35 cellular contexts compared by ENCODE assay signal in genomic region chr14:32343926-32344430, GRCh38. TPM values are rescaled to one million over a fixed set of nuclear protein-coding genes. Genes with fewer than 3 reads are reported as not detected.
A peak's percentile ranks its signal among the peaks of the same experiment; 100 is the strongest.
DNase-seq lines count a peak whose midpoint lies in the region; ATAC-seq, FAIRE-seq and TF ChIP-seq lines count a peak whose summit lies in the region.
"Had no signal": no experiment of that assay in that cellular context is flagged by ENCODE, and none has a peak within 500 bp of the region (broad histone marks: within the 10 kb centered on the region; RNA-seq: fewer than 3 reads in every experiment).

No MANE protein-coding gene starts in this region.

- H3K4me1 ChIP-seq in breast epithelium (no peaks in the 10 kb centered on the region), H1 (replicated peaks in 1 of 4; ENCODE audit: control insufficient read depth in 3 of 4, insufficient read depth in 4 of 4, low read length in 3 of 4) (peaks cover 0 to 6% (median 3%) of the 10 kb centered on the region in 4 experiments; a peak in 3 of 7 replicates), keratinocyte (ENCODE audit: control insufficient read depth, extremely low read depth, insufficient read depth, low read length) (peaks cover 47% of the 10 kb centered on the region), H9 (ENCODE audit: insufficient read depth, low read length) (peaks cover 2% of the 10 kb centered on the region; the same call in 1 of the 2 replicates)
- H3K4me1 ChIP-seq: right atrium auricular region, SJSA1, spleen, tibial artery had no signal

- H2BK20ac ChIP-seq in H1 (ENCODE audit: low read length), result no peak overlapping the region
- no peak overlapping the region for H2BK20ac ChIP-seq in H9 (ENCODE audit: low read depth, low read length, poor library complexity, severe bottlenecking)

- H3K9me3 Mint-ChIP-seq in MCF 10A (ENCODE audit: unreplicated experiment), result no peaks in the 10 kb centered on the region
- H3K9me3 Mint-ChIP-seq in H9, result no peaks in the 10 kb centered on the region
- H3K9me3 Mint-ChIP-seq: activated B cell treated with CpG ODN at 0.5 μM for 24 hours; activated CD4-positive, alpha-beta T cell treated with anti-CD3 and anti-CD28 coated beads, Interleukin-2, amount 10 ng/mL, durations not matched to agents 7 days and 5 days; activated naive CD8-positive, alpha-beta T cell treated with anti-CD3 and anti-CD28 coated beads for 36 hours had no signal

- FAIRE-seq in H1 (lab: Jason Lieb, UNC) (no peak), keratinocyte (lab: Jason Lieb, UNC) (peak; percentile 98)
- FAIRE-seq: GM12892, RCC 7860 had no signal

- no peaks in the 10 kb centered on the region for H3K27me3 Mint-ChIP-seq in MCF 10A (ENCODE audit: insufficient read depth, unreplicated experiment)
- H3K27me3 Mint-ChIP-seq in H9 (ENCODE audit: low read depth), result no peaks in the 10 kb centered on the region
- H3K27me3 Mint-ChIP-seq: activated B cell treated with CpG ODN at 0.5 μM for 24 hours; activated CD4-positive, alpha-beta T cell treated with anti-CD3 and anti-CD28 coated beads, Interleukin-2, amount 10 ng/mL, durations not matched to agents 7 days and 5 days; activated naive CD8-positive, alpha-beta T cell treated with anti-CD3 and anti-CD28 coated beads for 36 hours; dendritic cell treated with granulocyte-macrophage colony-stimulating factor and Interleukin-4, amounts not matched to agents 40 ng/mL and 50 ng/mL, for 4 days had no signal

- no peak overlapping the region for H4K8ac ChIP-seq in H1 (ENCODE audit: extremely low read depth, insufficient read depth, low read length)
- H4K8ac ChIP-seq in H9 (replicated peaks; ENCODE audit: insufficient read length, low read depth, low read length), result no peak overlapping the region

- H2BK5ac ChIP-seq in H1 (ENCODE audit: low read depth, low read length), result no peak overlapping the region
- H2BK5ac ChIP-seq in H9 (ENCODE audit: insufficient read length, low read length), result no peak overlapping the region

- 94% methylated on average over 2 of the region's 2 CpGs; no CpG with 5 or more reads in 1 of the 2 experiments for WGBS in H1 (ENCODE audit: extremely low coverage in 1 of 2, insufficient coverage in 1 of 2, insufficient read length in 1 of 2, insufficient replicate concordance in 2 of 2, low coverage in 1 of 2, low lambda C conversion rate in 2 of 2, missing lambda C conversion rate in 1 of 2), 2 experiments
- no CpG with 5 or more reads among the region's 2 CpGs for WGBS in H9 (ENCODE audit: extremely low coverage, insufficient read length, low lambda C conversion rate)

- dilution Hi-C loops in keratinocyte (cut with MboI; ENCODE audit: extremely low pct_ligation_motif_present, low sequenced_read_pairs), result no loop called here

- TF ChIP-seq POLR2A in breast epithelium (IDR thresholded peaks at IDR 0.05), result no peak
- no peak for TF ChIP-seq POLR2A in H1 (IDR thresholded peaks at IDR 0.05; ENCODE audit: control extremely low read depth in 1 of 2, low read depth in 2 of 2, low read length in 2 of 2)

- no peak overlapping the region for H2AFZ ChIP-seq in H1 (ENCODE audit: low read length)
- H2AFZ ChIP-seq in keratinocyte (ENCODE audit: control insufficient read depth, low read length), result no peak overlapping the region
- no peak overlapping the region for H2AFZ ChIP-seq in H9 (ENCODE audit: low read length)
- H2AFZ ChIP-seq: parathyroid adenoma had no signal

- no TSS peak for BruUV-seq in MCF 10A (replicated peaks; lab: Mats Ljungman, UMichigan)

- H3K27me3 ChIP-seq in breast epithelium (no peaks in the 10 kb centered on the region), H1 (replicated peaks in 1 of 4; ENCODE audit: control insufficient read depth in 3 of 4, extremely low read depth in 1 of 4, insufficient read depth in 3 of 4, low read length in 3 of 4) (no peaks in the 10 kb centered on the region), keratinocyte (ENCODE audit: control insufficient read depth, extremely low read depth, insufficient read depth, low read length) (no peaks in the 10 kb centered on the region), H9 (ENCODE audit: insufficient read depth, low read length) (no peaks in the 10 kb centered on the region)
- H3K27me3 ChIP-seq: esophagus muscularis mucosa, right atrium auricular region, SJSA1, spleen, tibial artery had no signal

- no peak for TF ChIP-seq EP300 in H1 (IDR thresholded peaks at IDR 0.05; ENCODE audit: borderline replicate concordance in 1 of 2, low read depth in 2 of 2, low read length in 2 of 2)

- H3K56ac ChIP-seq in H1 (replicated peaks; ENCODE audit: insufficient read length, low read depth, low read length) (no peak overlapping the region), H9 (ENCODE audit: insufficient read length, low read depth, low read length) (no peak overlapping the region)

- H3K36me3 ChIP-seq in breast epithelium (no peaks in the 10 kb centered on the region), H1 (ENCODE audit: control insufficient read depth in 2 of 4, insufficient read depth in 4 of 4, low read length in 3 of 4) (no peaks in the 10 kb centered on the region), keratinocyte (ENCODE audit: control insufficient read depth in 2 of 2, extremely low read depth in 1 of 2, insufficient read depth in 2 of 2, low read length in 2 of 2) (no peaks in the 10 kb centered on the region)
- H3K36me3 ChIP-seq: esophagus muscularis mucosa, right atrium auricular region, SJSA1, spleen, tibial artery had no signal

- CTCF ChIA-PET in MCF 10A (lab: Yijun Ruan, JAX) (interaction anchor here (0.7 to 1.2 kb wide), 5 partner anchors 15 to 182 kb away, joined by 3 to 7 read pairs (median 4); partner anchors contain the start of gene AKAP6), H1 (lab: Charles Lee; ENCODE audit: partially characterized antibody) (interaction anchor here (0.5 to 0.6 kb wide), 2 partner anchors 420 to 993 kb away, joined by 3 read pairs; no protein-coding TSS in a partner anchor)

- no peak overlapping the region for H3K4ac ChIP-seq in H1 (replicated peaks; ENCODE audit: insufficient read length, low read depth, low read length)
- H3K4ac ChIP-seq in H9 (ENCODE audit: low read depth, low read length), result no peak overlapping the region

- H3K18ac ChIP-seq in H1 (ENCODE audit: extremely low read depth, low read length) (0 out of 2 replicates have a peak overlapping the region, but pooled peaks have one; percentile 38), H9 (ENCODE audit: insufficient read length, low read depth, low read length) (no peak overlapping the region)

- no peaks in the 10 kb centered on the region for H3K9me3 ChIP-seq in breast epithelium
- H3K9me3 ChIP-seq in H1 (ENCODE audit: insufficient read depth in 2 of 2, low read depth in 1 of 2, low read length in 1 of 2), result no peaks in the 10 kb centered on the region
- H3K9me3 ChIP-seq in keratinocyte (ENCODE audit: control insufficient read depth, low read depth, low read length), result no peaks in the 10 kb centered on the region
- H3K9me3 ChIP-seq in H9 (ENCODE audit: control insufficient read depth, low read depth, low read length), result no peaks in the 10 kb centered on the region
- H3K9me3 ChIP-seq: esophagus muscularis mucosa, right atrium auricular region, SJSA1, spleen, tibial artery had no signal

- H3K4me2 ChIP-seq in H1 (ENCODE audit: insufficient read depth in 1 of 2, low read depth in 2 of 2, low read length in 2 of 2) (no peak overlapping the region), keratinocyte (ENCODE audit: control insufficient read depth, extremely low read depth, insufficient read depth, low read depth, low read length) (peak overlapping the region; percentile 65), H9 (ENCODE audit: insufficient read depth, insufficient read length, low read length) (no peak overlapping the region)

- H3K14ac ChIP-seq in H1 (ENCODE audit: insufficient read length), result no peak overlapping the region
- no peak overlapping the region for H3K14ac ChIP-seq in H9 (ENCODE audit: insufficient read depth, low read length)

- H2AK5ac ChIP-seq in H1 (ENCODE audit: low read depth, low read length) (no peak overlapping the region), H9 (ENCODE audit: insufficient read length, low read length) (no peak overlapping the region)

- H2BK120ac ChIP-seq in H1 (replicated peaks; ENCODE audit: low read depth, low read length) (no peak overlapping the region), H9 (ENCODE audit: low read depth, low read length, poor library complexity, severe bottlenecking) (no peak overlapping the region)

- H3T11ph ChIP-seq in H9 (ENCODE audit: low read length), result no peak overlapping the region

- H3K36me3 Mint-ChIP-seq in MCF 10A (ENCODE audit: insufficient read depth, unreplicated experiment) (no peaks in the 10 kb centered on the region), H9 (ENCODE audit: insufficient read depth in 1 of 3, low read depth in 3 of 3) (no peaks in the 10 kb centered on the region)
- H3K36me3 Mint-ChIP-seq: activated naive CD8-positive, alpha-beta T cell treated with anti-CD3 and anti-CD28 coated beads for 36 hours; IgD-negative memory B cell had no signal

- no peak overlapping the region for H3K27ac ChIP-seq in breast epithelium
- no peak overlapping the region for H3K27ac ChIP-seq in H1 (ENCODE audit: low read depth, low read length)
- H3K27ac ChIP-seq in keratinocyte (ENCODE audit: control insufficient read depth, insufficient read depth, low read length), result peak overlapping the region; percentile 86
- no peak overlapping the region for H3K27ac ChIP-seq in H9 (ENCODE audit: insufficient read length, low read depth, low read length)
- H3K27ac ChIP-seq: esophagus muscularis mucosa, parathyroid adenoma, right atrium auricular region, SJSA1, spleen, tibial artery had no signal

- H4K20me1 ChIP-seq in H1 (replicated peaks in 1 of 2; ENCODE audit: control insufficient read depth in 1 of 2, insufficient read depth in 2 of 2, low read length in 2 of 2) (no peaks in the 10 kb centered on the region), keratinocyte (ENCODE audit: control insufficient read depth, extremely low read depth, insufficient read depth, low read length) (no peaks in the 10 kb centered on the region), H9 (ENCODE audit: control insufficient read depth, insufficient read depth, insufficient read length) (no peaks in the 10 kb centered on the region)

- H2BK15ac ChIP-seq in H1 (ENCODE audit: low read length) (no peak overlapping the region), H9 (ENCODE audit: low read depth, low read length) (no peak overlapping the region)

- H3K23me2 ChIP-seq in H1 (ENCODE audit: low read depth, low read length) (no peaks in the 10 kb centered on the region), H9 (ENCODE audit: insufficient read length, low read depth, low read length, poor library complexity, severe bottlenecking) (no peaks in the 10 kb centered on the region)

- no peak for ATAC-seq in GM18511 (IDR thresholded peaks at IDR 0.05; ENCODE audit: unreplicated experiment)

- H3K4me3 Mint-ChIP-seq in MCF 10A (ENCODE audit: unreplicated experiment), result no peak overlapping the region
- H3K4me3 Mint-ChIP-seq in H9, result no peak overlapping the region
- H3K4me3 Mint-ChIP-seq: activated B cell treated with CpG ODN at 0.5 μM for 24 hours; activated CD4-positive, alpha-beta T cell treated with anti-CD3 and anti-CD28 coated beads, Interleukin-2, amount 10 ng/mL, durations not matched to agents 7 days and 5 days; activated naive CD8-positive, alpha-beta T cell treated with anti-CD3 and anti-CD28 coated beads for 36 hours; dendritic cell treated with granulocyte-macrophage colony-stimulating factor and Interleukin-4, amounts not matched to agents 40 ng/mL and 50 ng/mL, for 4 days; IgD-negative memory B cell; immature natural killer cell; neural crest cell had no signal

- H3K79me2 ChIP-seq in H1 (ENCODE audit: control insufficient read depth in 1 of 2, insufficient read depth in 2 of 2, low read length in 2 of 2) (no peaks in the 10 kb centered on the region), keratinocyte (ENCODE audit: control insufficient read depth, insufficient read depth, low read length) (no peaks in the 10 kb centered on the region), H9 (ENCODE audit: insufficient read depth, low read length) (no peaks in the 10 kb centered on the region)
- H3K79me2 ChIP-seq: parathyroid adenoma had no signal

- H3K9ac ChIP-seq in H1 (replicated peaks in 1 of 4; ENCODE audit: extremely low read depth in 1 of 4, low read depth in 3 of 4, low read length in 3 of 4), result no peak overlapping the region
- peak overlapping the region; percentile 34 for H3K9ac ChIP-seq in keratinocyte (ENCODE audit: control insufficient read depth, extremely low read depth, insufficient read depth, low read length)
- H3K9ac ChIP-seq in H9 (ENCODE audit: extremely low read depth, insufficient read length, low read length), result no peak overlapping the region
- H3K9ac ChIP-seq: parathyroid adenoma had no signal

- TF ChIP-seq RAD21 in H1 (IDR thresholded peaks at IDR 0.05 in 1 of 2, conservative IDR thresholded peaks at IDR 0.05 in 1 of 2; ENCODE audit: low read depth in 2 of 2, low read length in 2 of 2), result no peak

- H2BK12ac ChIP-seq in H1 (ENCODE audit: low read depth, low read length), result no peak overlapping the region; the same call in 1 of the 2 replicates
- H2BK12ac ChIP-seq in H9 (ENCODE audit: insufficient read length, low read depth, low read length), result no peak overlapping the region

- no peaks in the 10 kb centered on the region for H3K79me1 ChIP-seq in H1 (ENCODE audit: low read depth, low read length)
- no peaks in the 10 kb centered on the region for H3K79me1 ChIP-seq in H9 (ENCODE audit: insufficient read depth, low read depth, low read length, poor library complexity, severe bottlenecking)

- H3K4me3 ChIP-seq in breast epithelium, result no peak overlapping the region
- no peak overlapping the region for H3K4me3 ChIP-seq in H1 (ENCODE audit: extremely low read depth in 1 of 4, insufficient read depth in 2 of 4, low read depth in 3 of 4, low read length in 4 of 4)
- no peak overlapping the region for H3K4me3 ChIP-seq in keratinocyte (ENCODE audit: control insufficient read depth in 2 of 3, extremely low read depth in 1 of 3, insufficient read depth in 2 of 3, low read depth in 1 of 3, low read length in 3 of 3)
- H3K4me3 ChIP-seq: esophagus muscularis mucosa, right atrium auricular region, SJSA1, spleen, tibial artery had no signal

- TF ChIP-seq CTCF in MCF 10A (IDR thresholded peaks at IDR 0.05; ENCODE audit: unreplicated experiment), result no peak
- TF ChIP-seq CTCF in breast epithelium (IDR thresholded peaks at IDR 0.05), result no peak
- TF ChIP-seq CTCF in H1 (IDR thresholded peaks at IDR 0.05; ENCODE audit: control extremely low read depth in 1 of 3, insufficient read depth in 1 of 3, low read depth in 1 of 3, low read length in 3 of 3), result no peak
- TF ChIP-seq CTCF in keratinocyte (optimal IDR thresholded peaks at IDR 0.05 in 1 of 3, IDR thresholded peaks at IDR 0.05 in 1 of 3, conservative IDR thresholded peaks at IDR 0.05 in 1 of 3; ENCODE audit: extremely low read depth in 1 of 3, insufficient read depth in 2 of 3, low read length in 3 of 3), result no peak
- no peak for TF ChIP-seq CTCF in H9 (conservative IDR thresholded peaks at IDR 0.05)

- peak; percentile 20 for DNase-seq in MCF 10A (ENCODE audit: unreplicated experiment)
- DNase-seq in breast epithelium (ENCODE audit: low spot score in 2 of 2), result no peak
- no peak for DNase-seq in H1 (ENCODE audit: low read depth in 1 of 2, low spot score in 2 of 2)
- peak; percentile 85 for DNase-seq in keratinocyte (ENCODE audit: low read depth, low spot score)
- DNase-seq in NCI-H1694 treated with DMSO at 0.1 percent for 48 hours (lab: John Stamatoyannopoulos, UW), result no peak
- no peak for DNase-seq in H9
- DNase-seq in SHP77 treated with DMSO at 0.1 percent for 48 hours (lab: John Stamatoyannopoulos, UW), result no peak
- DNase-seq: 8988T; activated B cell treated with CpG ODN at 0.5 μM for 24 hours; activated CD4-positive, alpha-beta T cell treated with anti-CD3 and anti-CD28 coated beads, Interleukin-2, amount 10 ng/mL, durations not matched to agents 7 days and 5 days; activated effector memory CD4-positive, alpha-beta T cell treated with Interleukin-2 at 50 U/mL for 16 hours; activated naive CD8-positive, alpha-beta T cell treated with anti-CD3 and anti-CD28 coated beads for 36 hours; activated T-cell treated with anti-CD3 and anti-CD28 coated beads, Interleukin-2, amount 50 U/mL, for 1 hour; aorta; C1 segment of cervical spinal cord; caudate nucleus; DMS53; immature natural killer cell; NCI-H1048; NCI-H1694; NCI-H446 treated with DMSO at 0.1 percent for 48 hours; NCI-H82; spleen; stimulated activated CD4-positive, alpha-beta T cell treated with anti-CD3 and anti-CD28 coated beads, Interleukin-2, amount 100 ng/mL, for 24 hours; tibial artery had no signal

- peaks cover 30% of the 10 kb centered on the region for H3K4me1 Mint-ChIP-seq in MCF 10A (ENCODE audit: insufficient read depth, unreplicated experiment)
- H3K4me1 Mint-ChIP-seq in H9, result peaks cover 19 to 21% of the 10 kb centered on the region in 2 experiments
- H3K4me1 Mint-ChIP-seq: activated B cell treated with CpG ODN at 0.5 μM for 24 hours; activated CD4-positive, alpha-beta T cell treated with anti-CD3 and anti-CD28 coated beads, Interleukin-2, amount 10 ng/mL, durations not matched to agents 7 days and 5 days; activated naive CD8-positive, alpha-beta T cell treated with anti-CD3 and anti-CD28 coated beads for 36 hours; IgD-negative memory B cell; immature natural killer cell had no signal

- H3K9me1 ChIP-seq in keratinocyte (ENCODE audit: control insufficient read depth, extremely low read depth, insufficient read depth, low read length), result no peaks in the 10 kb centered on the region

- H4K5ac ChIP-seq in H1 (ENCODE audit: insufficient read length, low read depth, low read length), result no peak overlapping the region
- no peak overlapping the region for H4K5ac ChIP-seq in H9 (ENCODE audit: insufficient read length, low read depth, low read length)

- H3K27ac Mint-ChIP-seq in MCF 10A (ENCODE audit: low read depth, unreplicated experiment), result peak overlapping the region; percentile 74
- H3K27ac Mint-ChIP-seq in H9, result peak overlapping the region in 1 of 3 experiments; percentile 62; a peak in 2 of 7 replicates
- H3K27ac Mint-ChIP-seq: activated B cell treated with CpG ODN at 0.5 μM for 24 hours; activated CD4-positive, alpha-beta T cell treated with anti-CD3 and anti-CD28 coated beads, Interleukin-2, amount 10 ng/mL, durations not matched to agents 7 days and 5 days; activated naive CD8-positive, alpha-beta T cell treated with anti-CD3 and anti-CD28 coated beads for 36 hours; dendritic cell treated with granulocyte-macrophage colony-stimulating factor and Interleukin-4, amounts not matched to agents 40 ng/mL and 50 ng/mL, for 4 days; IgD-negative memory B cell; immature natural killer cell had no signal

- POLR2A ChIA-PET in MCF 10A (lab: Yijun Ruan, JAX), result interaction anchor here (0.6 to 1.4 kb wide), 6 partner anchors 23 to 823 kb away, joined by 3 to 7 read pairs (median 3); no protein-coding TSS in a partner anchor
- POLR2A ChIA-PET in H1 (lab: Charles Lee; ENCODE audit: partially characterized antibody), result no interaction called here

- intact Hi-C loops in MCF 10A (cut with micrococcal nuclease) (no loop called here), breast epithelium (cut with DNase I; ENCODE audit: low total_unique reads) (no loop called here)

- no peak overlapping the region for H3K23ac ChIP-seq in H1 (ENCODE audit: insufficient read length)
- H3K23ac ChIP-seq in H9 (ENCODE audit: insufficient read length, low read depth, low read length), result no peak overlapping the region

- H4K91ac ChIP-seq in H1 (replicated peaks; ENCODE audit: insufficient read length, low read length), result no peak overlapping the region
- H4K91ac ChIP-seq in H9 (ENCODE audit: insufficient read length, low read depth, low read length), result no peak overlapping the region

RNA-seq across cellular contexts. Expression of gene AKAP6, which starts 14.9 kb away (rescaled TPM):
- total RNA-seq in MCF 10A (2022) (2.3 and 3.6 TPM in 2 replicates), breast epithelium (1 to 10 TPM; 1.1 to 9.1 (median 4.6) TPM), H9 (2021) (1.1 and 1.3 TPM in 2 replicates)
- 0.61 and 0.89 TPM in 2 replicates for total RNA-seq in H1 (2021; fragmentation: NEBNext Ultra II Directional; extraction: Animal tissue kit (Norgen Biotek cat#: 25700))
- polyA plus RNA-seq in H1 (2011; rRNA removed) (0.05 and 0.09 TPM in 2 replicates), keratinocyte (1.3 to 2.6 TPM (median 2.0 TPM) in 3 replicates)
- polyA plus RNA-seq in H1 (2011; cell fraction: cytosol; rRNA removed), result 0.09 TPM
- polyA plus RNA-seq in H1 (2011; cell fraction: nucleus; rRNA removed), result 0.60 TPM
- 0.10 to 0.66 TPM (median 0.31 TPM) in 4 replicates for polyA plus RNA-seq in H1 (2012, experiment 1 of 2)
- polyA plus RNA-seq in H1 (2012, experiment 2 of 2), result not detected
- polyA plus RNA-seq in H1 (2013, experiment 1 of 2), result 0.24 TPM
- 0.17 TPM for polyA plus RNA-seq in H1 (2013, experiment 2 of 2)
- polyA minus RNA-seq in H1 (2011; rRNA and poly(A)+ RNA removed), result 2.6 and 5.2 TPM in 2 replicates
- 0.59 TPM for polyA minus RNA-seq in H1 (2011; cell fraction: cytosol; rRNA and poly(A)+ RNA removed)
- polyA minus RNA-seq in H1 (2011; cell fraction: nucleus; rRNA and poly(A)+ RNA removed), result 3.5 TPM
- polyA plus RNA-seq in keratinocyte (2011; ENCODE audit: low read depth), result 2.0 TPM
- 1.6 and 2.4 TPM in 2 replicates for polyA plus RNA-seq in keratinocyte (2011; cell fraction: cytosol; rRNA removed)
- 4.0 and 4.2 TPM in 2 replicates for polyA plus RNA-seq in keratinocyte (2011; cell fraction: nucleus; rRNA removed)
- polyA plus RNA-seq in keratinocyte (2012; ENCODE audit: low replicate concordance), result 0.78 and 1.7 TPM in 2 replicates
- 2.3 to 13.4 TPM (median 11.1 TPM) in 3 replicates for polyA minus RNA-seq in keratinocyte
- 2.5 TPM for polyA minus RNA-seq in keratinocyte (2011; cell fraction: cytosol; rRNA and poly(A)+ RNA removed)
- 13.6 and 23.6 TPM in 2 replicates for polyA minus RNA-seq in keratinocyte (2011; cell fraction: nucleus; rRNA and poly(A)+ RNA removed)
- polyA plus RNA-seq: immature natural killer cell had no signal

Comparison
In these comparisons a context has a peak if more than half of its experiments do, and no peak if none do; other contexts are left out.
1. DNase-seq: peak in MCF 10A (single experiment) and keratinocyte (single experiment); none in breast epithelium (0 of 2), H1 (0 of 2), NCI-H1694 treated with DMSO at 0.1 percent for 48 hours (single experiment), H9 (single experiment) and SHP77 treated with DMSO at 0.1 percent for 48 hours (single experiment).